ENCODE assay signal across 9 cellular contexts in the genomic region with DNA sequence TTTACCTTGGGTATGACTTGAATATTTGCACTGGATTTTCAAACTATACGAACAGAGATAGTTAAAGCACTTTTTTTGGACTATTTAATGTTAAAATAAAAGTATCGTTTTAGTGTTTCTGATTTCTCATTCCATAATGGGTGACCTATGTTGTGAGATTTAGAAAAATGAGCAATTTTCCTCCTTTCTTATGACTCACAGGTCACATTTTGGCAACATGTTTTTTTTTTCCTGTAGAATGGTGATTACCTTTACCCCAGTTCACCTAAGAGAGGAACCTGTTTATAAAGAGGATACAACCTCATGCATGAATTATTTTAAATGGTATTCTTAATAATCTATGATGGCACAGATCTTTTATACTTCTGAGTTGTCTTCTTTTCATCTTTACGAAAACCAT.
DNase-seq lines count a peak whose midpoint lies in the region; ATAC-seq and TF ChIP-seq lines count a peak whose summit lies in the region.
"Had no signal": no experiment of that assay in that cellular context is flagged by ENCODE, and none has a peak within 500 bp of the region (broad histone marks: within the 10 kb centered on the region; RNA-seq: fewer than 3 reads in every experiment).

No MANE protein-coding gene starts in this region.

- H3K4me3 ChIP-seq in A673 (ENCODE audit: low read depth, low read length, poor library complexity, severe bottlenecking) (no peak overlapping the region), brain microvascular endothelial cell (ENCODE audit: low read depth, low read length) (no peak overlapping the region), muscle layer of duodenum (ENCODE audit: low read depth in 1 of 2, low read length in 2 of 2) (no peak overlapping the region)
- H3K4me3 ChIP-seq: lung had no signal

- ATAC-seq in HG02642 (IDR thresholded peaks at IDR 0.05; ENCODE audit: poor library complexity, unreplicated experiment) (no peak), GM18873 (IDR thresholded peaks at IDR 0.05; ENCODE audit: low FRiP score, unreplicated experiment) (no peak)

- H3K36me3 ChIP-seq in A673 (ENCODE audit: insufficient read depth, low read length, poor library complexity, severe bottlenecking) (no peaks in the 10 kb centered on the region), brain microvascular endothelial cell (replicated peaks) (no peaks in the 10 kb centered on the region), muscle layer of duodenum (ENCODE audit: control insufficient read depth in 1 of 2, insufficient read depth in 2 of 2, low read length in 2 of 2) (no peaks in the 10 kb centered on the region)

- intact Hi-C loops in A673 (cut with micrococcal nuclease; ENCODE audit: unreplicated experiment), result loop anchor here (10.0 kb wide), 1 partner anchor 439 kb away; a partner anchor contains a TSS

- H3K4me1 ChIP-seq in A673 (ENCODE audit: insufficient read depth, low read length, poor library complexity, severe bottlenecking) (peaks cover 43% of the 10 kb centered on the region), muscle layer of duodenum (ENCODE audit: control insufficient read depth in 1 of 2, insufficient read depth in 2 of 2, low read length in 2 of 2) (peaks cover 17 to 27% of the 10 kb centered on the region in 2 donors)

- CTCF ChIA-PET in A673 (lab: Charles Lee), result no interaction called here

- BruUV-seq in A673 (replicated peaks; lab: Mats Ljungman, UMichigan), result no TSS peak

- H3K27ac ChIP-seq in A673 (ENCODE audit: low read depth, low read length, poor library complexity, severe bottlenecking) (peak overlapping the region; percentile 77), brain microvascular endothelial cell (peak overlapping the region; percentile 59), muscle layer of duodenum (ENCODE audit: low read length) (peak overlapping the region; percentile 16)

- no peak for TF ChIP-seq CTCF in A673 (conservative IDR thresholded peaks at IDR 0.05; ENCODE audit: low read depth, low read length)
- TF ChIP-seq CTCF in brain microvascular endothelial cell (IDR thresholded peaks at IDR 0.05; ENCODE audit: low read depth, low read length, missing control alignments), result no peak

- in situ Hi-C loops in brain microvascular endothelial cell (cut with HindIII; ENCODE audit: low pct_ligation_motif_present, low sequenced_read_pairs), result no loop called here

- no peak for DNase-seq in A673 (ENCODE audit: low spot score)
- DNase-seq in HT1080 (ENCODE audit: low read depth), result peak; percentile 63
- DNase-seq in brain microvascular endothelial cell, result no peak
- no peak for DNase-seq in NCI-H146 treated with DMSO at 0.1 percent for 48 hours (lab: John Stamatoyannopoulos, UW; ENCODE audit: unreplicated experiment)
- no peak for DNase-seq in stimulated activated CD4-positive, alpha-beta T cell treated with anti-CD3 and anti-CD28 coated beads, Interleukin-1b, Interleukin-23, amount 100 ng/mL, for 48 hours

- POLR2A ChIA-PET in A673 (lab: Charles Lee; ENCODE audit: low non-redundant PET), result no interaction called here

- no peaks in the 10 kb centered on the region for H3K27me3 ChIP-seq in A673 (replicated peaks; ENCODE audit: insufficient read depth, low read depth, low read length, poor library complexity)
- H3K27me3 ChIP-seq in brain microvascular endothelial cell (replicated peaks), result no peaks in the 10 kb centered on the region
- no peaks in the 10 kb centered on the region for H3K27me3 ChIP-seq in muscle layer of duodenum (ENCODE audit: low read depth, low read length)

- H3K9me3 ChIP-seq in A673 (ENCODE audit: low read depth, low read length, poor library complexity, severe bottlenecking) (peaks cover 7% of the 10 kb centered on the region), muscle layer of duodenum (ENCODE audit: control insufficient read depth in 1 of 2, low read length in 2 of 2) (no peaks in the 10 kb centered on the region)

Comparison
In these comparisons a context has a peak if more than half of its experiments do, and no peak if none do; other contexts are left out.
1. H3K27ac ChIP-seq: peak in every context shown above with its lines; median percentile 77 in A673; 59 in brain microvascular endothelial cell; 16 in muscle layer of duodenum.